8 cellular contexts compared by ENCODE assay signal in the genomic region with DNA sequence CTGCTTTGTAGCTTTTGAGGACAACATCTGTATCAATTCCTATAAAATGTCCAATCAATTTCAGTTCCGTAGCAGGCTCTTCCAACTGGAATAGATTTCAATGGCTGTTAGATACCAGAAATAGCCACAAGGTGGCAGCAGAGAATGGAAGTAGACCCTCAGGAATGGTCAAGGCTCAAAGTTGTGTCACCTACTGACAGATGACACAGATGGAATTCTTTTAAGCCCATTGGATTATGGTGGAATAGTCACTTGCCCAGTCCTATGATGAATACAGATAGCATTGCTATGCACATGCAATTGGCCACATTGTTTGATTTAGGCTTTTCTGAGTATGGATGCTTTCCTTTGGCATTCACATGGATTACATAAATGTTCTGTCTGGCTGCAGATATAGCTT.
DNase-seq lines count a peak whose midpoint lies in the region; ATAC-seq, FAIRE-seq and TF ChIP-seq lines count a peak whose summit lies in the region.

No MANE protein-coding gene starts in this region.

- no peaks in the 10 kb centered on the region for H3K36me3 ChIP-seq in SJCRH30
- H3K36me3 ChIP-seq in HepG2 (replicated peaks in 1 of 2; ENCODE audit: control insufficient read depth in 1 of 2, insufficient read depth in 2 of 2, low read length in 2 of 2) = no peaks in the 10 kb centered on the region

- TF ChIP-seq EP300 in HepG2 (IDR thresholded peaks at IDR 0.05; ENCODE audit: low read depth in 2 of 2, low read length in 2 of 2) = no peak
- no peak for TF ChIP-seq EP300 in HepG2 (CRISPR knock-in tag; IDR thresholded peaks at IDR 0.05; ENCODE audit: borderline replicate concordance)

- no peak overlapping the region for H3K27ac ChIP-seq in SJCRH30
- H3K27ac ChIP-seq in HepG2 (ENCODE audit: extremely low read length, insufficient read depth, low read length) = no peak overlapping the region

- H3K4me1 ChIP-seq in SJCRH30 (no peaks in the 10 kb centered on the region), HepG2 (ENCODE audit: insufficient read depth, low read length) (no peaks in the 10 kb centered on the region)

- DNase-seq in G401 (ENCODE audit: low spot score) = peak; percentile 36
- peak; percentile 6 for DNase-seq in HuH-7.5 (ENCODE audit: low spot score)
- DNase-seq in SJCRH30 = peak; percentile 7 to 51
- peak; percentile 59 for DNase-seq in choroid plexus epithelial cell (ENCODE audit: low read depth)
- peak; percentile 50 for DNase-seq in HepG2 (ENCODE audit: low spot score)
- peak; percentile 32 for DNase-seq in stimulated activated naive CD8-positive, alpha-beta T cell treated with anti-CD3 and anti-CD28 coated beads, Interleukin-15, Interleukin-2, amounts not matched to agents 100 U/mL and 50 U/mL, for 24 hours

- no peak for TF ChIP-seq POLR2A in HepG2 (IDR thresholded peaks at IDR 0.05; ENCODE audit: insufficient read depth in 1 of 2, low read depth in 2 of 2, low read length in 2 of 2)

- H4K20me1 ChIP-seq in HepG2 (ENCODE audit: insufficient read depth, low read length) = no peaks in the 10 kb centered on the region

- no peak overlapping the region for H3K4me2 ChIP-seq in HepG2 (ENCODE audit: low read depth, low read length)

- H3K9ac ChIP-seq in HepG2 (ENCODE audit: insufficient read depth, low read depth, low read length) = no peak overlapping the region

- intact Hi-C loops in HepG2 (cut with micrococcal nuclease; ENCODE audit: unreplicated experiment) = loop anchor here (10.0 kb wide), 3 partner anchors 133 to 313 kb away; a partner anchor contains a TSS

- H3K9me3 ChIP-seq in SJCRH30 (replicated peaks) (no peaks in the 10 kb centered on the region), HepG2 (ENCODE audit: low read length) (no peaks in the 10 kb centered on the region)

- no peaks in the 10 kb centered on the region for H3K27me3 ChIP-seq in SJCRH30
- no peaks in the 10 kb centered on the region for H3K27me3 ChIP-seq in HepG2 (ENCODE audit: control insufficient read depth in 1 of 2, insufficient read depth in 2 of 2, low read length in 2 of 2)

- FAIRE-seq in A204.1 (lab: Jason Lieb, UNC) (peak; percentile 94), HepG2 (lab: Jason Lieb, UNC) (peak; percentile 91)

- peak; percentile 71 for ATAC-seq in HepG2
- no peak for ATAC-seq in stimulated activated naive CD8-positive, alpha-beta T cell treated with anti-CD3 and anti-CD28 coated beads, Interleukin-15, Interleukin-2, amounts not matched to agents 100 U/mL and 50 U/mL, for 24 hours
- ATAC-seq in GM21526 (IDR thresholded peaks at IDR 0.05; ENCODE audit: low FRiP score, unreplicated experiment) = no peak

- H3K4me3 ChIP-seq in SJCRH30 (no peak overlapping the region), choroid plexus epithelial cell (ENCODE audit: low read depth, low read length) (no peak overlapping the region), HepG2 (replicated peaks in 1 of 3; ENCODE audit: insufficient read depth in 1 of 3, low read depth in 2 of 3, low read length in 3 of 3) (no peak overlapping the region)

- CTCF ChIA-PET in HepG2 (lab: Yijun Ruan, JAX; ENCODE audit: low intra/inter-chr PET ratio, low total read pairs) = interaction anchor here (0.8 to 1.7 kb wide), 4 partner anchors 138 to 310 kb away, joined by 3 to 5 read pairs (median 4); no protein-coding TSS in a partner anchor

- 0% methylated on average over 1 of the region's 1 CpG for WGBS in HepG2 (ENCODE audit: low lambda C conversion rate)

- in situ Hi-C loops in G401 (cut with HindIII; ENCODE audit: low sequenced_read_pairs) (no loop called here), HepG2 (cut with HindIII; ENCODE audit: extremely low pct_ligation_motif_present, low pct_unique_long_range_greater_than_20kb) (loop anchor here (25.0 kb wide), 1 partner anchor 306 kb away; no protein-coding TSS in a partner anchor)

- no peak overlapping the region for H2AFZ ChIP-seq in HepG2 (ENCODE audit: low read length)

- TF ChIP-seq CTCF in choroid plexus epithelial cell (conservative IDR thresholded peaks at IDR 0.05; ENCODE audit: low read depth, low read length) = peak; percentile 68
- TF ChIP-seq CTCF in HepG2 (CRISPR knock-in tag; IDR thresholded peaks at IDR 0.05) = peak; percentile 75

- POLR2A ChIA-PET in HepG2 (lab: Yijun Ruan, JAX) = no interaction called here

- peak; percentile 67 for TF ChIP-seq RAD21 in HepG2 (CRISPR knock-in tag; IDR thresholded peaks at IDR 0.05)

- no peaks in the 10 kb centered on the region for H3K79me2 ChIP-seq in HepG2 (ENCODE audit: insufficient read depth, low read length)

- no TSS peak for BruUV-seq in HepG2 (replicated peaks; lab: Mats Ljungman, UMichigan)

TF ChIP-seq in HepG2, 621 proteins besides CTCF, POLR2A, EP300 and RAD21:
- no peak for TF ChIP-seq KAT8 (CRISPR knock-in tag; IDR thresholded peaks at IDR 0.05)
- peak; percentile 22; the same call in 1 of the 2 replicates for TF ChIP-seq CEBPG (CRISPR knock-in tag; IDR thresholded peaks at IDR 0.05)
- no peak for TF ChIP-seq HHEX (CRISPR knock-in tag; IDR thresholded peaks at IDR 0.05)
- no peak for TF ChIP-seq NCOR1 (IDR thresholded peaks at IDR 0.05; ENCODE audit: borderline replicate concordance, low read length)
- TF ChIP-seq ZNF138 (CRISPR knock-in tag; IDR thresholded peaks at IDR 0.05; ENCODE audit: low read depth) = no peak
- TF ChIP-seq TEAD3 (CRISPR knock-in tag; optimal IDR thresholded peaks at IDR 0.05; ENCODE audit: borderline replicate concordance) = peak; percentile 45
- TF ChIP-seq STAG1 (CRISPR knock-in tag; IDR thresholded peaks at IDR 0.05) = peak; percentile 84
- TF ChIP-seq RFXANK (CRISPR knock-in tag; IDR thresholded peaks at IDR 0.05) = peak; percentile 71; the same call in 1 of the 2 replicates
- peak; percentile 70; the same call in 1 of the 2 replicates for TF ChIP-seq SMC3 (IDR thresholded peaks at IDR 0.05; ENCODE audit: low read length)
- no peak for TF ChIP-seq NFYC (CRISPR knock-in tag; IDR thresholded peaks at IDR 0.05)
- 0 out of 2 replicates have a peak, but pooled peaks have one; percentile 40 for TF ChIP-seq ZNF317 (CRISPR knock-in tag; IDR thresholded peaks at IDR 0.05)
- no peak for TF ChIP-seq CREB1 (IDR thresholded peaks at IDR 0.05)
- TF ChIP-seq CREB1 (CRISPR knock-in tag; IDR thresholded peaks at IDR 0.05) = peak; percentile 27; the same call in 1 of the 2 replicates
- TF ChIP-seq, protein P1, sequence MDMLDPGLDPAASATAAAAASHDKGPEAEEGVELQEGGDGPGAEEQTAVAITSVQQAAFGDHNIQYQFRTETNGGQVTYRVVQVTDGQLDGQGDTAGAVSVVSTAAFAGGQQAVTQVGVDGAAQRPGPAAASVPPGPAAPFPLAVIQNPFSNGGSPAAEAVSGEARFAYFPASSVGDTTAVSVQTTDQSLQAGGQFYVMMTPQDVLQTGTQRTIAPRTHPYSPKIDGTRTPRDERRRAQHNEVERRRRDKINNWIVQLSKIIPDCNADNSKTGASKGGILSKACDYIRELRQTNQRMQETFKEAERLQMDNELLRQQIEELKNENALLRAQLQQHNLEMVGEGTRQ (IDR thresholded peaks at IDR 0.05; ENCODE audit: low read depth, low read length) = no peak
- TF ChIP-seq, protein P1 (CRISPR knock-in tag; IDR thresholded peaks at IDR 0.05; ENCODE audit: borderline replicate concordance) = no peak
- peak; percentile 95 for TF ChIP-seq RFX5 (IDR thresholded peaks at IDR 0.05; ENCODE audit: low read depth, low read length)
- no peak for TF ChIP-seq RBFOX2 (IDR thresholded peaks at IDR 0.05; ENCODE audit: low read depth, low read length)

Comparison
In these comparisons a context has a peak if more than half of its experiments do, and no peak if none do; other contexts are left out.
1. DNase-seq: peak in every context shown above with its lines; median percentile 59 in choroid plexus epithelial cell; 50 in HepG2; 36 in G401; 32 in stimulated activated naive CD8-positive, alpha-beta T cell treated with anti-CD3 and anti-CD28 coated beads, Interleukin-15, Interleukin-2, amounts not matched to agents 100 U/mL and 50 U/mL, for 24 hours; 29 in SJCRH30; 6 in HuH-7.5.